ENCODE assay signal across 11 cellular contexts in the genomic region with DNA sequence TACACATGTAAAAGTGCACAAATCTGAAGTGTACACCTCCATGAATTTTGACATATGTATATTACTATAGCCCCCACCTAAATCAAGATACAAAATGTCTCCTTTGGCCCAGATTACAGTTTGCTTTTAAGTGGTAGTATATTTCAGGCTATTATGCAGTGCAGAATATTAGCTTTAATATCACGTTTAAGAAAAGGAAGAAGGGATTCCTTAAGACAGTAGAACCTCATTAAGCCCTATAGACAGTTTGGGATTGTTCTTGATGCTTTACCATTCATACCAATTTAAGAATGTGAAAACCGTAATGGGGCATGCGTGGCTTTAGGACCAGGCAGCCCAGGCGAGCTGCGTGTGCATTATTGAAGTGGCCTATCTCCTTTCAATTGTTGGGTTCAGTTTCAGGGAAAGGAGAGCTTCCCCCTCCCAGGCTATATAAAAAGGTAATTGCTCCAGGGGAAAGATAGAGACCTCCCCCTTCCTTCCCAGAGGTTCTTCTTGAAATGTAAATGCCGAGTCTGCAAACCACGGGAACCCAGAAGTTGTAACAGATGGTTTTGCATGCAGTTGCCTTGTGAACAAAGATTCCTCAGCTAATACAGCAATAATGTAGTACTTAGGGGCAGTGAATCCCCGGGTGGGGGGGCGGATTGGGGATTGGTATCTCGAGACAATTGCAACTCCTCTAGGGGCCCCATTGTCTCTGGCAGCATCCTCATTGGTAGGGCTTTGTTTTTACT.
A peak's percentile ranks its signal among the peaks of the same experiment; 100 is the strongest.
DNase-seq lines count a peak whose midpoint lies in the region; ATAC-seq, FAIRE-seq and TF ChIP-seq lines count a peak whose summit lies in the region.
"Had no signal": no experiment of that assay in that cellular context is flagged by ENCODE, and none has a peak within 500 bp of the region (broad histone marks: within the 10 kb centered on the region; RNA-seq: fewer than 3 reads in every experiment).

No MANE protein-coding gene starts in this region.

- no peaks in the 10 kb centered on the region for H3K79me2 ChIP-seq in astrocyte (ENCODE audit: insufficient read depth, low read length)

- peaks cover 7% of the 10 kb centered on the region for H3K4me1 Mint-ChIP-seq in astrocyte (ENCODE audit: low read depth, unreplicated experiment)
- H3K4me1 Mint-ChIP-seq in activated CD4-positive, alpha-beta T cell treated with anti-CD3 and anti-CD28 coated beads for 36 hours: no peaks in the 10 kb centered on the region
- H3K4me1 Mint-ChIP-seq: stimulated activated naive CD8-positive, alpha-beta T cell treated with anti-CD3 and anti-CD28 coated beads, Interleukin-15, amount 100 ng/mL, for 72 hours had no signal

- H3K36me3 ChIP-seq in astrocyte (ENCODE audit: insufficient read depth, low read length): no peaks in the 10 kb centered on the region

- DNase-seq in LNCaP clone FGC (ENCODE audit: low read depth) (no peak), astrocyte (ENCODE audit: low read depth) (no peak), left kidney (ENCODE audit: low read depth, low spot score) (peak; percentile 34), superior temporal gyrus (ENCODE audit: extremely low spot score) (peak; percentile 80), DMS53 (lab: John Stamatoyannopoulos, UW) (no peak), HUDEP-2 (lab: John Stamatoyannopoulos, UW; ENCODE audit: unreplicated experiment in 76 of 76) (no peak)
- DNase-seq in activated CD4-positive, alpha-beta T cell treated with anti-CD3 and anti-CD28 coated beads for 36 hours: no peak
- DNase-seq: DND-41; stimulated activated naive CD8-positive, alpha-beta T cell treated with anti-CD3 and anti-CD28 coated beads, Interleukin-15, amount 100 ng/mL, for 72 hours had no signal

- CTCF ChIA-PET in activated CD4-positive, alpha-beta T cell treated with anti-CD3 and anti-CD28 coated beads for 36 hours (lab: Charles Lee): interaction anchor here (1.5 kb wide), 1 partner anchor 11 kb away, joined by 3 read pairs; no protein-coding TSS in a partner anchor

- H3K4me2 ChIP-seq in astrocyte (ENCODE audit: low read length): peak overlapping the region; percentile 60

- intact Hi-C loops in activated CD4-positive, alpha-beta T cell treated with anti-CD3 and anti-CD28 coated beads for 36 hours (cut with DNase I, micrococcal nuclease): no loop called here

- H3K9ac ChIP-seq in astrocyte (ENCODE audit: low read length): no peak overlapping the region

- peak overlapping the region; percentile 89 for H3K4me3 ChIP-seq in LNCaP clone FGC (ENCODE audit: low read depth, low read length)
- no peak overlapping the region for H3K4me3 ChIP-seq in astrocyte (ENCODE audit: insufficient read depth, low read depth, low read length)

- no peaks in the 10 kb centered on the region for H3K9me3 Mint-ChIP-seq in astrocyte (ENCODE audit: unreplicated experiment)
- H3K9me3 Mint-ChIP-seq in activated CD4-positive, alpha-beta T cell treated with anti-CD3 and anti-CD28 coated beads for 36 hours (ENCODE audit: low read depth): no peaks in the 10 kb centered on the region
- H3K9me3 Mint-ChIP-seq: stimulated activated naive CD8-positive, alpha-beta T cell treated with anti-CD3 and anti-CD28 coated beads, Interleukin-15, amount 100 ng/mL, for 72 hours had no signal

- POLR2A ChIA-PET in activated CD4-positive, alpha-beta T cell treated with anti-CD3 and anti-CD28 coated beads for 36 hours (lab: Charles Lee): no interaction called here

- H3K4me1 ChIP-seq in astrocyte (ENCODE audit: insufficient read depth, low read length): peaks cover 12% of the 10 kb centered on the region

- H3K27me3 Mint-ChIP-seq in astrocyte (ENCODE audit: low read depth, unreplicated experiment): peaks cover 27% of the 10 kb centered on the region
- H3K27me3 Mint-ChIP-seq in activated CD4-positive, alpha-beta T cell treated with anti-CD3 and anti-CD28 coated beads for 36 hours: peaks cover 37% of the 10 kb centered on the region

- H3K27me3 ChIP-seq in astrocyte (ENCODE audit: insufficient read depth, low read length): peaks cover 37% of the 10 kb centered on the region

- peak; percentile 23 for FAIRE-seq in astrocyte (lab: Jason Lieb, UNC)
- FAIRE-seq: HepG2 had no signal

- TF ChIP-seq CTCF in LNCaP clone FGC (IDR thresholded peaks at IDR 0.05; ENCODE audit: control insufficient read depth, extremely low read depth, insufficient read depth): no peak
- TF ChIP-seq CTCF in astrocyte (IDR thresholded peaks at IDR 0.05; ENCODE audit: insufficient read depth, low read depth, low read length): no peak

- peak overlapping the region; percentile 38 for H3K27ac ChIP-seq in astrocyte (ENCODE audit: low read depth, low read length)

- no peaks in the 10 kb centered on the region for H3K9me3 ChIP-seq in astrocyte (ENCODE audit: insufficient read depth, low read depth, low read length)

- no peaks in the 10 kb centered on the region for H3K36me3 Mint-ChIP-seq in astrocyte (ENCODE audit: low read depth, unreplicated experiment)
- H3K36me3 Mint-ChIP-seq in activated CD4-positive, alpha-beta T cell treated with anti-CD3 and anti-CD28 coated beads for 36 hours (ENCODE audit: low read depth): no peaks in the 10 kb centered on the region

- H4K20me1 ChIP-seq in astrocyte (ENCODE audit: insufficient read depth, low read length): no peaks in the 10 kb centered on the region

- H3K4me3 Mint-ChIP-seq in astrocyte (ENCODE audit: unreplicated experiment): peak overlapping the region; percentile 17
- no peak overlapping the region for H3K4me3 Mint-ChIP-seq in activated CD4-positive, alpha-beta T cell treated with anti-CD3 and anti-CD28 coated beads for 36 hours
- H3K4me3 Mint-ChIP-seq: stimulated activated naive CD8-positive, alpha-beta T cell treated with anti-CD3 and anti-CD28 coated beads, Interleukin-15, amount 100 ng/mL, for 72 hours had no signal

- no peak overlapping the region for H2AFZ ChIP-seq in astrocyte (ENCODE audit: low read depth, low read length)

- H3K27ac Mint-ChIP-seq in astrocyte (ENCODE audit: unreplicated experiment): no peak overlapping the region
- no peak overlapping the region for H3K27ac Mint-ChIP-seq in activated CD4-positive, alpha-beta T cell treated with anti-CD3 and anti-CD28 coated beads for 36 hours
- H3K27ac Mint-ChIP-seq: stimulated activated naive CD8-positive, alpha-beta T cell treated with anti-CD3 and anti-CD28 coated beads, Interleukin-15, amount 100 ng/mL, for 72 hours had no signal

- ATAC-seq in HG02840 (IDR thresholded peaks at IDR 0.05; ENCODE audit: low FRiP score, unreplicated experiment): no peak
- ATAC-seq in activated CD4-positive, alpha-beta T cell treated with anti-CD3 and anti-CD28 coated beads for 36 hours: no peak
- ATAC-seq: HepG2; stimulated activated naive CD8-positive, alpha-beta T cell treated with anti-CD3 and anti-CD28 coated beads, Interleukin-15, amount 100 ng/mL, for 72 hours had no signal

Comparison
In these comparisons a context has a peak if more than half of its experiments do, and no peak if none do; other contexts are left out.
1. DNase-seq: peak in left kidney (single experiment) and superior temporal gyrus (single experiment); none in LNCaP clone FGC (single experiment), astrocyte (single experiment), DMS53 (single experiment), HUDEP-2 (0 of 76) and activated CD4-positive, alpha-beta T cell treated with anti-CD3 and anti-CD28 coated beads for 36 hours (single experiment).